Comparison of ENCODE assay signal across 1 cellular context in the genomic region with DNA sequence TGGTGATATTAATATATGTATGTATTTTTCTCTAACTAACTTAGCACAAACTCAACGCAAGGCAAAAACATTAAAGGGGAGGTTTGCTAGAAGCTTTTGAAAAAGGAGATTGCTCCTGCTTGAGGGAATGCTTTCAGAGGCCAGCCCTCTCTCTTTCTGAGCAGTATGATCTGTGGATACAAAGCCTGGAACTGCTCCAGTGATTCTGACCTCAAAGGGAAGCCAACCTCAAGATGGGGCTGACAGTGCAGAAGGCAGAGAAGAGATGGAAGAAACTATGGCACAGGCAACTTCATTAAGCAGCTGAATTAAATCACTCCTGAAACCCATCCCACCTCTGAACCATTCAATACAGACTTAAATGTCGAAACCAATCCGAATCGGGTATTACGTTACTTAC.
TF ChIP-seq lines count a peak whose summit lies in the region.

No MANE protein-coding gene starts in this region.

TF ChIP-seq in WTC11, 78 proteins besides CTCF, POLR2A, EP300 and RAD21 (continued from another document):
- TF ChIP-seq, protein P1, sequence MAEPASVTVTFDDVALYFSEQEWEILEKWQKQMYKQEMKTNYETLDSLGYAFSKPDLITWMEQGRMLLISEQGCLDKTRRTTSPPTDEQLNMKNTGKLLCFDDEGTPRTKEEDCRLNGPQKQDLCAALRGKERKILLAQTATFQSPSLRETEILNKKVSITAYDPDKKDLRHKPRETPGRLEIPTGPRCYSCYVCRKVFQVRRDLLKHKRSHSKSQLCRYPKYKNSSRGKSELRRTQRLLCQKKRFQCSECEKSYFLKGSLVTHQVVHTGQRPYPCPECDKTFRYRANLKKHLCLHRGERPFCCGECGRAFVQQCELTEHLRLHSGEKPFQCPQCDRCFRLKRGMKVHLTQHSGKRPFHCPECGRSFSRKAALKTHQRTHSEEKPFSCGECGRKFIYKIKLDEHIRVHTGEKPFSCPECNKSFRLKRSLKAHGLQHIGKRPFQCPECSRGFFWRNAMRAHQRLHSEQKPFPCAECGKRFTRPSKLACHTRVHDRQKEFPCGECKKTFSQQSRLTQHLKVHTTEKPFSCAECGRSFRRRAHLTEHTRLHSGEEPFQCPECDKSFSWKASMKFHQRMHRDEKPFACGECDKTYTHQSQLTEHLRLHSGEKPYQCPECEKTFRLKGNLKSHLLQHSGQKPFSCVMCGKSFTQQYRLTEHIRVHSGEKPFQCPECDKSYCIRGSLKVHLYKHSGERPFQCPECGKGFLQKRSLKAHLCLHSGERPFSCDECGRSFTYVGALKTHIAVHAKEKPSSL (CRISPR knock-in tag; conservative IDR thresholded peaks at IDR 0.05), result no peak
- TF ChIP-seq NFE2L1 (CRISPR knock-in tag; IDR thresholded peaks at IDR 0.05) (no peak), NFATC4 (CRISPR knock-in tag; IDR thresholded peaks at IDR 0.05) (no peak), PRRX2 (CRISPR knock-in tag; IDR thresholded peaks at IDR 0.05) (no peak), ZNF317 (CRISPR knock-in tag; IDR thresholded peaks at IDR 0.05; ENCODE audit: borderline replicate concordance, low read depth) (no peak)
